13 cellular contexts compared by ENCODE assay signal in genomic region chr2:169222665-169223064, GRCh38.
DNase-seq lines count a peak whose midpoint lies in the region; ATAC-seq and TF ChIP-seq lines count a peak whose summit lies in the region.
"Had no signal": no experiment of that assay in that cellular context is flagged by ENCODE, and none has a peak within 500 bp of the region (broad histone marks: within the 10 kb centered on the region; RNA-seq: fewer than 3 reads in every experiment).

No MANE protein-coding gene starts in this region.

- TF ChIP-seq CTCF in RWPE2 (IDR thresholded peaks at IDR 0.05; ENCODE audit: poor library complexity, severe bottlenecking), result no peak

- no peaks in the 10 kb centered on the region for H3K36me3 ChIP-seq in RWPE2 (ENCODE audit: low read depth)
- H3K36me3 ChIP-seq: BE2C, thoracic aorta had no signal

- H3K4me3 ChIP-seq in RWPE2 (ENCODE audit: severe bottlenecking), result no peak overlapping the region
- H3K4me3 ChIP-seq: thoracic aorta had no signal

- DNase-seq in GDM1 (lab: John Stamatoyannopoulos, UW) (peak; percentile 32), RWPE2 (ENCODE audit: low spot score) (no peak), NCI-H2196 (lab: John Stamatoyannopoulos, UW; ENCODE audit: unreplicated experiment) (no peak), NCI-H524 treated with DMSO at 0.1 percent for 48 hours (lab: John Stamatoyannopoulos, UW) (no peak)
- DNase-seq: BE2C, head of caudate nucleus, NCI-H1105, posterior cingulate gyrus had no signal

- H3K27ac ChIP-seq in RWPE2 (ENCODE audit: poor library complexity, severe bottlenecking), result no peak overlapping the region
- H3K27ac ChIP-seq: thoracic aorta had no signal

- H3K4me1 ChIP-seq in RWPE2 (ENCODE audit: insufficient read depth, poor library complexity, severe bottlenecking), result no peaks in the 10 kb centered on the region
- H3K4me1 ChIP-seq: BE2C had no signal

- H3K27me3 ChIP-seq in RWPE2 (ENCODE audit: insufficient read depth, poor library complexity, severe bottlenecking), result no peaks in the 10 kb centered on the region
- H3K27me3 ChIP-seq: BE2C had no signal

- no peaks in the 10 kb centered on the region for H3K9me3 ChIP-seq in RWPE2 (ENCODE audit: severe bottlenecking)
- H3K9me3 ChIP-seq: BE2C, thoracic aorta had no signal

- ATAC-seq in GM19397 (IDR thresholded peaks at IDR 0.05; ENCODE audit: unreplicated experiment) (peak; percentile 57), HG02981 (IDR thresholded peaks at IDR 0.05; ENCODE audit: unreplicated experiment) (peak; percentile 62), RWPE2 (ENCODE audit: low read depth) (peak; percentile 81), HG03108 (IDR thresholded peaks at IDR 0.05; ENCODE audit: unreplicated experiment) (no peak), HG03571 (IDR thresholded peaks at IDR 0.05; ENCODE audit: unreplicated experiment) (no peak)

Comparison
In these comparisons a context has a peak if more than half of its experiments do, and no peak if none do; other contexts are left out.
1. ATAC-seq: peak in GM19397 (single experiment), HG02981 (single experiment) and RWPE2 (single experiment); none in HG03108 (single experiment) and HG03571 (single experiment).